ENCODE assay signal across 8 cellular contexts in the genomic region with DNA sequence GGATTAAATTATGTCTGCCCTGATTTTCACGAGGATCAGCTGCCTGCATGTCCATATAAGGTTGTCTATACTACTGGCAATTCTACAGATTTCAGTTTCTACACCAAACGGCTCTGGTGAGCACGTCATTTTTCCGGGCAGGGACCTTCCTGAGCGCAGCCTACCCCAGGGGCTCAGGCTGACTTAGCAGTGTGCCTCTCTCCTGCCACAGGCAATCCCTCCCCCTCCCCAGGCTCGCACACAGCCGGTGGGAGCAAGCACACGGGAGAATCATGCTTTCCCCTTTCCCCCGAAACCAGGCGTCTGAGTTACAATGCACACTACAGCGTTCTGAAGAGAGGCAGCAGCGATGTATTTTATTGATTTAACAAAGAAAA. TPM values are rescaled to one million over a fixed set of nuclear protein-coding genes. Genes with fewer than 3 reads are reported as not detected.
DNase-seq lines count a peak whose midpoint lies in the region; ATAC-seq and TF ChIP-seq lines count a peak whose summit lies in the region.

No MANE protein-coding gene starts in this region.

- no peak for TF ChIP-seq EP300 in stomach (IDR thresholded peaks at IDR 0.05)

- no peaks in the 10 kb centered on the region for H3K27me3 ChIP-seq in stomach

- H3K9me3 Mint-ChIP-seq in effector memory CD8-positive, alpha-beta T cell, result no peaks in the 10 kb centered on the region
- H3K9me3 Mint-ChIP-seq in mesothelial cell of epicardium, result no peaks in the 10 kb centered on the region

- intact Hi-C loops in stomach (cut with DNase I; ENCODE audit: low total_unique reads), result no loop called here

- 0% methylated on average over 12 of the region's 12 CpGs for WGBS in stomach, 5 donors

- H3K27ac Mint-ChIP-seq in effector memory CD8-positive, alpha-beta T cell, result peak overlapping the region; percentile 100
- H3K27ac Mint-ChIP-seq in mesothelial cell of epicardium, result peak overlapping the region; percentile 99

- no peaks in the 10 kb centered on the region for H3K9me3 ChIP-seq in stomach

- H3K4me3 Mint-ChIP-seq in effector memory CD8-positive, alpha-beta T cell, result peak overlapping the region; percentile 98 to 100
- H3K4me3 Mint-ChIP-seq in mesothelial cell of epicardium, result peak overlapping the region; percentile 86

- H3K36me3 ChIP-seq in stomach, result peaks cover 37 to 39% (median 38%) of the 10 kb centered on the region in 4 donors

- peak overlapping the region; percentile 95 to 100 (median 100) for H3K27ac ChIP-seq in stomach

- peaks cover 66% of the 10 kb centered on the region in 2 donors for H3K4me1 Mint-ChIP-seq in effector memory CD8-positive, alpha-beta T cell (ENCODE audit: low read depth in 2 of 2)
- H3K4me1 Mint-ChIP-seq in mesothelial cell of epicardium, result peaks cover 56% of the 10 kb centered on the region

- ATAC-seq in GM21723 (IDR thresholded peaks at IDR 0.05; ENCODE audit: unreplicated experiment), result peak; percentile 38
- ATAC-seq in effector memory CD8-positive, alpha-beta T cell (replicated peaks), result peak; percentile 9

- H3K27me3 Mint-ChIP-seq in effector memory CD8-positive, alpha-beta T cell, result peaks cover 0 to 9% of the 10 kb centered on the region in 2 donors
- H3K27me3 Mint-ChIP-seq in mesothelial cell of epicardium (ENCODE audit: low read depth), result no peaks in the 10 kb centered on the region

- peak overlapping the region; percentile 64 to 97 (median 78) for H3K4me3 ChIP-seq in stomach

- peaks cover 45 to 51% (median 49%) of the 10 kb centered on the region in 4 donors for H3K4me1 ChIP-seq in stomach

- DNase-seq in EL, result peak; percentile 86
- peak; percentile 64 for DNase-seq in NCI-H1092 treated with DMSO at 0.1 percent for 48 hours (lab: John Stamatoyannopoulos, UW)
- peak; percentile 50 to 78 for DNase-seq in activated CD4-positive, alpha-beta T cell treated with anti-CD3 and anti-CD28 coated beads, Interleukin-2, amount 50 U/mL, for 24 hours (ENCODE audit: low read depth in 1 of 2, low spot score in 1 of 2)
- DNase-seq in effector memory CD8-positive, alpha-beta T cell, result peak in 2 of 3 experiments; percentile 65 to 71
- DNase-seq in mesothelial cell of epicardium (ENCODE audit: low spot score in 2 of 2, unreplicated experiment in 2 of 2), result peak; percentile 34 to 71
- peak; percentile 65 for DNase-seq in stomach
- DNase-seq in HPDE6-E6E7 (ENCODE audit: extremely low spot score), result no peak

- peaks cover 96% of the 10 kb centered on the region for H3K36me3 Mint-ChIP-seq in effector memory CD8-positive, alpha-beta T cell (ENCODE audit: insufficient read depth)
- peaks cover 30% of the 10 kb centered on the region for H3K36me3 Mint-ChIP-seq in mesothelial cell of epicardium

- TF ChIP-seq CTCF in mesothelial cell of epicardium (IDR thresholded peaks at IDR 0.05; ENCODE audit: unreplicated experiment) (no peak), stomach (IDR thresholded peaks at IDR 0.05) (no peak)

- no peak for TF ChIP-seq POLR2A in stomach (IDR thresholded peaks at IDR 0.05)

RNA-seq across cellular contexts. Expression of a gene that starts 1.7 kb away (rescaled TPM):
- 99.1 to 117 TPM (median 106 TPM) in 3 replicates for total RNA-seq in mesothelial cell of epicardium
- total RNA-seq in stomach, result 100 to 1,000 TPM in 4 of 5 donors, 10 to 100 TPM in 1; 78.2 to 187 (median 119) TPM
- polyA plus RNA-seq in stomach, result 10 to 100 TPM; 25.9 to 57.0 (median 31.4) TPM
